16 cellular contexts compared by ENCODE assay signal in the genomic region with DNA sequence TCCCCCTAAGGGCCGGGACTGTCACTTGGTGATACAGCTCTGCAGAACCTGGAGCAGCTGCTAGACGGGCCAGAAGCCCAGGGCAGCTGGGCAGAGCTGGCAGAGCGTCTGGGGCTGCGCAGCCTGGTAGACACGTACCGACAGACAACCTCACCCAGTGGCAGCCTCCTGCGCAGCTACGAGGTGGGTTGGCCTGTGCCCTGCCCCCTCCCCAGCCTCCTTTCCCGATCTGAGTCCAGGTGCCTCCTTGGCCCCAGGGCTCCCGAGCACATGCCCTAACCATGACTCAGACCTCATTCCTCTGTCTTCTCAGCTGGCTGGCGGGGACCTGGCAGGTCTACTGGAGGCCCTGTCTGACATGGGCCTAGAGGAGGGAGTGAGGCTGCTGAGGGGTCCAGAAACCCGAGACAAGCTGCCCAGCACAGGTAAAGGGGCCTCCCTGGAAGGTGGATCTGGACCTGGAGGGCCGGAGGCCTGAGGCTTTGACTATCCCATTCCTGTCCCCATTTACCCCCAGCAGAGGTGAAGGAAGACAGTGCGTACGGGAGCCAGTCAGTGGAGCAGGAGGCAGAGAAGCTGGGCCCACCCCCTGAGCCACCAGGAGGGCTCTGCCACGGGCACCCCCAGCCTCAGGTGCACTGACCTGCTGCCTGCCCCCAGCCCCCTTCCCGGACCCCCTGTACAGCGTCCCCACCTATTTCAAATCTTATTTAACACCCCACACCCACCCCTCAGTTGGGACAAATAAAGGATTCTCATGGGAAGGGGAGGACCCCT. TPM values are rescaled to one million over a fixed set of nuclear protein-coding genes. Genes with fewer than 3 reads are reported as not detected.
DNase-seq lines count a peak whose midpoint lies in the region; FAIRE-seq and TF ChIP-seq lines count a peak whose summit lies in the region.
"Had no signal": no experiment of that assay in that cellular context is flagged by ENCODE, and none has a peak within 500 bp of the region (broad histone marks: within the 10 kb centered on the region; RNA-seq: fewer than 3 reads in every experiment).

No MANE protein-coding gene starts in this region.

- no peaks in the 10 kb centered on the region for H3K27me3 Mint-ChIP-seq in activated CD4-positive, alpha-beta memory T cell treated with anti-CD3 and anti-CD28 coated beads for 36 hours

- WGBS in GM23248 (ENCODE audit: low coverage in 1 of 2, low lambda C conversion rate in 2 of 2, missing lambda C conversion rate in 2 of 2), 2 experiments: 77 to 89% methylated on average over 17 to 18 of the region's 18 CpGs

- H3K4me1 ChIP-seq in GM23248 (ENCODE audit: insufficient read depth): peaks cover 9% of the 10 kb centered on the region; the same call in 1 of the 2 replicates

- POLR2A ChIA-PET in activated CD4-positive, alpha-beta memory T cell treated with anti-CD3 and anti-CD28 coated beads for 36 hours (lab: Charles Lee): interaction anchor here (0.9 to 1.0 kb wide), 2 partner anchors 8 to 14 kb away, joined by 3 read pairs; no protein-coding TSS in a partner anchor

- H3K36me3 ChIP-seq in GM23248 (ENCODE audit: low read depth): no peaks in the 10 kb centered on the region
- H3K36me3 ChIP-seq: pancreas had no signal

- peaks cover 51% of the 10 kb centered on the region for H3K36me3 Mint-ChIP-seq in activated CD4-positive, alpha-beta memory T cell treated with anti-CD3 and anti-CD28 coated beads for 36 hours

- no peak overlapping the region for H3K9ac ChIP-seq in GM23248

- H2AFZ ChIP-seq in GM23248: no peak overlapping the region

- no peaks in the 10 kb centered on the region for H3K27me3 ChIP-seq in GM23248 (replicated peaks; ENCODE audit: insufficient read depth)
- H3K27me3 ChIP-seq: pancreas, upper lobe of left lung had no signal

- H3K4me3 ChIP-seq in GM23248: no peak overlapping the region
- H3K4me3 ChIP-seq: pancreas, upper lobe of left lung had no signal

- no peak overlapping the region for H3K27ac Mint-ChIP-seq in activated CD4-positive, alpha-beta memory T cell treated with anti-CD3 and anti-CD28 coated beads for 36 hours
- H3K27ac Mint-ChIP-seq: activated CD4-positive, alpha-beta memory T cell treated with anti-CD3 and anti-CD28 coated beads, Interleukin-2, amount 10 ng/mL, durations not matched to agents 7 days and 5 days had no signal

- H3K27ac ChIP-seq in 22Rv1 (peak overlapping the region; percentile 39), GM23248 (no peak overlapping the region)
- H3K27ac ChIP-seq: pancreas, upper lobe of left lung had no signal

- no peak for TF ChIP-seq CTCF in 22Rv1 (IDR thresholded peaks at IDR 0.05)

- intact Hi-C loops in activated CD4-positive, alpha-beta memory T cell treated with anti-CD3 and anti-CD28 coated beads for 36 hours (cut with micrococcal nuclease): no loop called here

- FAIRE-seq in GM19239 (lab: Jason Lieb, UNC): no peak
- FAIRE-seq: pancreas had no signal

- no peak overlapping the region for H3K4me3 Mint-ChIP-seq in activated CD4-positive, alpha-beta memory T cell treated with anti-CD3 and anti-CD28 coated beads for 36 hours
- H3K4me3 Mint-ChIP-seq: activated CD4-positive, alpha-beta memory T cell treated with anti-CD3 and anti-CD28 coated beads, Interleukin-2, amount 10 ng/mL, durations not matched to agents 7 days and 5 days had no signal

- 0 out of 2 replicates have a peak, but pooled peaks cover 3% of the 10 kb centered on the region for H3K79me2 ChIP-seq in GM23248 (ENCODE audit: insufficient read depth)

- H3K4me1 Mint-ChIP-seq in activated CD4-positive, alpha-beta memory T cell treated with anti-CD3 and anti-CD28 coated beads for 36 hours (ENCODE audit: low read depth): peaks cover 31% of the 10 kb centered on the region

- in situ Hi-C loops in GM23248 (cut with MboI): no loop called here

- no peaks in the 10 kb centered on the region for H3F3A ChIP-seq in GM23248 (ENCODE audit: insufficient read depth)

- H3K9me3 Mint-ChIP-seq in activated CD4-positive, alpha-beta memory T cell treated with anti-CD3 and anti-CD28 coated beads for 36 hours: no peaks in the 10 kb centered on the region
- H3K9me3 Mint-ChIP-seq: activated CD4-positive, alpha-beta memory T cell treated with anti-CD3 and anti-CD28 coated beads, Interleukin-2, amount 10 ng/mL, durations not matched to agents 7 days and 5 days had no signal

- CTCF ChIA-PET in activated CD4-positive, alpha-beta memory T cell treated with anti-CD3 and anti-CD28 coated beads for 36 hours (lab: Charles Lee): interaction anchor here (1.0 to 13.2 kb wide), 4 partner anchors 7 to 170 kb away, joined by 3 to 213 read pairs (median 24); partner anchors contain the start of gene NFKB2

- H3K9me3 ChIP-seq in GM23248 (ENCODE audit: low read depth): no peaks in the 10 kb centered on the region
- H3K9me3 ChIP-seq: pancreas, upper lobe of left lung had no signal

- H3K4me2 ChIP-seq in GM23248 (ENCODE audit: unreplicated experiment): no peak overlapping the region

- H4K20me1 ChIP-seq in GM23248 (ENCODE audit: insufficient read depth): no peaks in the 10 kb centered on the region

- DNase-seq in GM23248 (peak; percentile 71), SW 1271 (lab: John Stamatoyannopoulos, UW) (peak; percentile 10 to 58), iPS-NIHi7 (ENCODE audit: extremely low spot score) (peak; percentile 29), cerebellar cortex (ENCODE audit: low spot score) (no peak), GM19239 (ENCODE audit: insufficient read length, low spot score) (no peak), ureter (ENCODE audit: low spot score) (no peak)
- DNase-seq in activated CD4-positive, alpha-beta memory T cell treated with anti-CD3 and anti-CD28 coated beads for 36 hours: no peak
- DNase-seq: activated CD4-positive, alpha-beta memory T cell treated with anti-CD3 and anti-CD28 coated beads, Interleukin-2, amount 10 ng/mL, durations not matched to agents 7 days and 5 days; amniotic stem cell; C1 segment of cervical spinal cord; KBM-7; left colon; NCI-H2171 treated with DMSO at 0.1 percent for 48 hours had no signal

- no peaks in the 10 kb centered on the region for H3K9me2 ChIP-seq in GM23248 (ENCODE audit: insufficient read depth)

RNA-seq across cellular contexts. Expression of gene NFKB2, which starts 6.4 kb away (rescaled TPM):
- 21.5 and 34.7 TPM in 2 replicates for total RNA-seq in GM23248 (2014; rRNA removed; shearing (Covaris generic))
- polyA plus RNA-seq in GM23248 (2016; fragmentation: Nextera tagmentation; extraction: Ambion mirVana): 5.7 and 6.7 TPM in 2 replicates
- 100 to 1,000 TPM; 241 to 242 TPM for total RNA-seq in activated CD4-positive, alpha-beta memory T cell treated with anti-CD3 and anti-CD28 coated beads for 36 hours
- total RNA-seq in ureter: 33.0 TPM

RNA-seq across cellular contexts. Expression of gene PSD, which starts 16.7 kb away (rescaled TPM):
- total RNA-seq in GM23248 (2014; rRNA removed; shearing (Covaris generic)): 1.0 and 11.3 TPM in 2 replicates
- polyA plus RNA-seq in GM23248 (2016; fragmentation: Nextera tagmentation; extraction: Ambion mirVana): 0.95 and 1.8 TPM in 2 replicates
- total RNA-seq in activated CD4-positive, alpha-beta memory T cell treated with anti-CD3 and anti-CD28 coated beads for 36 hours: 1 to 10 TPM; 4.2 to 4.4 TPM
- 5.1 TPM for total RNA-seq in ureter

RNA-seq across cellular contexts. Expression of gene FBXL15, which starts 18.7 kb away (rescaled TPM):
- 23.1 and 23.6 TPM in 2 replicates for total RNA-seq in GM23248 (2014; rRNA removed; shearing (Covaris generic))
- polyA plus RNA-seq in GM23248 (2016; fragmentation: Nextera tagmentation; extraction: Ambion mirVana): 17.7 and 19.8 TPM in 2 replicates
- 10 to 100 TPM; 10.8 to 11.4 TPM for total RNA-seq in activated CD4-positive, alpha-beta memory T cell treated with anti-CD3 and anti-CD28 coated beads for 36 hours
- 8.7 TPM for total RNA-seq in ureter

RNA-seq across cellular contexts. Expression of gene CUEDC2, which starts 30.5 kb away (rescaled TPM):
- 54.1 and 58.8 TPM in 2 replicates for total RNA-seq in GM23248 (2014; rRNA removed; shearing (Covaris generic))
- polyA plus RNA-seq in GM23248 (2016; fragmentation: Nextera tagmentation; extraction: Ambion mirVana): 85.9 and 87.6 TPM in 2 replicates
- 10 to 100 TPM; 68.6 to 68.9 TPM for total RNA-seq in activated CD4-positive, alpha-beta memory T cell treated with anti-CD3 and anti-CD28 coated beads for 36 hours
- total RNA-seq in ureter: 51.9 TPM

RNA-seq across cellular contexts. Expression of gene C10orf95, which starts 49.4 kb away (rescaled TPM):
- not detected in 2 replicates for total RNA-seq in GM23248 (2014; rRNA removed; shearing (Covaris generic))
- polyA plus RNA-seq in GM23248 (2016; fragmentation: Nextera tagmentation; extraction: Ambion mirVana): not detected in 2 replicates
- total RNA-seq in activated CD4-positive, alpha-beta memory T cell treated with anti-CD3 and anti-CD28 coated beads for 36 hours: under 1 TPM; 0.19 to 0.48 TPM
- 1.5 TPM for total RNA-seq in ureter

Comparison
In these comparisons a context has a peak if more than half of its experiments do, and no peak if none do; other contexts are left out.
1. DNase-seq: peak in GM23248 (single experiment), SW 1271 (2 of 2) and iPS-NIHi7 (single experiment); none in cerebellar cortex (single experiment), activated CD4-positive, alpha-beta memory T cell treated with anti-CD3 and anti-CD28 coated beads for 36 hours (single experiment), GM19239 (single experiment) and ureter (single experiment).